In genomic region chrX:154502989-154503388, GRCh38 we compare ENCODE assay signal across 1 cellular context.
TF ChIP-seq lines count a peak whose summit lies in the region.

No MANE protein-coding gene starts in this region.

TF ChIP-seq in A549, 52 proteins besides CTCF, POLR2A, EP300 and RAD21 (continued from another document):
- TF ChIP-seq BCL3 (IDR thresholded peaks at IDR 0.05) = no peak
- TF ChIP-seq HDAC2 (IDR thresholded peaks at IDR 0.05) = no peak
- TF ChIP-seq ZFP36 (IDR thresholded peaks at IDR 0.05; ENCODE audit: borderline replicate concordance, partially characterized antibody) = no peak
- no peak for TF ChIP-seq JUN (IDR thresholded peaks at IDR 0.05)
- TF ChIP-seq E2F6 (IDR thresholded peaks at IDR 0.05; ENCODE audit: borderline replicate concordance, low read depth) = no peak
- no peak for TF ChIP-seq MAX (IDR thresholded peaks at IDR 0.05)
- TF ChIP-seq SMC3 (IDR thresholded peaks at IDR 0.05) = no peak
- TF ChIP-seq MAZ (IDR thresholded peaks at IDR 0.05; ENCODE audit: borderline replicate concordance, low read depth, low read length) = no peak
- no peak for TF ChIP-seq USF2 (IDR thresholded peaks at IDR 0.05)
- no peak for TF ChIP-seq POLR2AphosphoS2 (conservative IDR thresholded peaks at IDR 0.05; ENCODE audit: low read length)
- TF ChIP-seq EHF (CRISPR knock-in tag; IDR thresholded peaks at IDR 0.05) = no peak
- TF ChIP-seq TFCP2L1 (CRISPR knock-in tag; IDR thresholded peaks at IDR 0.05) = no peak
- TF ChIP-seq FOXS1 (CRISPR knock-in tag; IDR thresholded peaks at IDR 0.05) = no peak
- no peak for TF ChIP-seq HOXB13 (CRISPR knock-in tag; IDR thresholded peaks at IDR 0.05; ENCODE audit: low read depth)
- no peak for TF ChIP-seq CBX2 (IDR thresholded peaks at IDR 0.05; ENCODE audit: borderline replicate concordance, low read depth)
- TF ChIP-seq MYC (IDR thresholded peaks at IDR 0.05; ENCODE audit: borderline replicate concordance, low read length) = no peak
